17 cellular contexts compared by ENCODE assay signal in genomic region chr22:38107692-38108515, GRCh38. TPM values are rescaled to one million over a fixed set of nuclear protein-coding genes. Genes with fewer than 3 reads are reported as not detected.
A peak's percentile ranks its signal among the peaks of the same experiment; 100 is the strongest.
DNase-seq lines count a peak whose midpoint lies in the region; ATAC-seq and TF ChIP-seq lines count a peak whose summit lies in the region.
"Had no signal": no experiment of that assay in that cellular context is flagged by ENCODE, and none has a peak within 500 bp of the region (broad histone marks: within the 10 kb centered on the region; RNA-seq: fewer than 3 reads in every experiment).

No MANE protein-coding gene starts in this region.

- TF ChIP-seq CTCF in 22Rv1 (IDR thresholded peaks at IDR 0.05), result no peak

- H3K9me3 ChIP-seq in mucosa of rectum (ENCODE audit: control insufficient read depth in 2 of 2, low read length in 2 of 2), result no peaks in the 10 kb centered on the region
- H3K9me3 ChIP-seq: HAP-1, vagina had no signal

- no peak overlapping the region for H3K4me3 ChIP-seq in mucosa of rectum (ENCODE audit: low read length in 2 of 2)
- H3K4me3 ChIP-seq: HAP-1, vagina had no signal

- H3K4me1 ChIP-seq in mucosa of rectum (ENCODE audit: control insufficient read depth in 2 of 2, insufficient read depth in 2 of 2, low read length in 2 of 2), result peaks cover 39 to 54% of the 10 kb centered on the region in 2 donors
- H3K4me1 ChIP-seq: HAP-1, vagina had no signal

- no peak for ATAC-seq in central memory CD8-positive, alpha-beta T cell (replicated peaks; ENCODE audit: extremely low read depth, poor library complexity, severe bottlenecking)
- no peak for ATAC-seq in HG03025 (IDR thresholded peaks at IDR 0.05; ENCODE audit: low FRiP score, unreplicated experiment)
- ATAC-seq: SK-N-SH treated with all-trans-retinoic acid at 6 μM for 48 hours had no signal

- H3K36me3 Mint-ChIP-seq in central memory CD8-positive, alpha-beta T cell (ENCODE audit: insufficient read depth), result peaks cover 25% of the 10 kb centered on the region

- H3K27ac Mint-ChIP-seq in central memory CD8-positive, alpha-beta T cell (ENCODE audit: low read depth), result peak overlapping the region; percentile 77
- H3K27ac Mint-ChIP-seq: activated B cell treated with CpG ODN at 0.5 μM for 24 hours; dendritic cell treated with granulocyte-macrophage colony-stimulating factor and Interleukin-4, amounts not matched to agents 40 ng/mL and 50 ng/mL, for 4 days had no signal

- peaks cover 21% of the 10 kb centered on the region for H3K4me1 Mint-ChIP-seq in central memory CD8-positive, alpha-beta T cell
- H3K4me1 Mint-ChIP-seq: activated B cell treated with CpG ODN at 0.5 μM for 24 hours had no signal

- DNase-seq in GM03348 (ENCODE audit: low spot score) (peak; percentile 45), posterior vena cava (ENCODE audit: low spot score) (no peak), DMS53 treated with DMSO at 0.1 percent for 48 hours (lab: John Stamatoyannopoulos, UW; ENCODE audit: unreplicated experiment) (no peak)
- DNase-seq in central memory CD8-positive, alpha-beta T cell (ENCODE audit: low spot score in 2 of 2), result no peak
- no peak for DNase-seq in stimulated activated CD4-positive, alpha-beta T cell treated with anti-CD3 and anti-CD28 coated beads, Interleukin-4, amount 100 ng/mL, for 4 hours
- DNase-seq: activated B cell treated with CpG ODN at 0.5 μM for 24 hours; activated naive CD4-positive, alpha-beta T cell treated with anti-CD3 and anti-CD28 coated beads, Interleukin-2, amount 50 U/mL, for 16 hours; NCI-H524 treated with DMSO at 0.1 percent for 48 hours had no signal

- peaks cover 13 to 20% of the 10 kb centered on the region in 2 donors for H3K36me3 ChIP-seq in mucosa of rectum (ENCODE audit: control insufficient read depth in 2 of 2, insufficient read depth in 2 of 2, low read length in 2 of 2)
- H3K36me3 ChIP-seq: HAP-1, vagina had no signal

- H3K9ac ChIP-seq in mucosa of rectum (ENCODE audit: low read depth in 1 of 2, low read length in 2 of 2), result peak overlapping the region; percentile 32 to 50

- H3K9me3 Mint-ChIP-seq in central memory CD8-positive, alpha-beta T cell, result no peaks in the 10 kb centered on the region
- H3K9me3 Mint-ChIP-seq: activated B cell treated with CpG ODN at 0.5 μM for 24 hours; dendritic cell treated with granulocyte-macrophage colony-stimulating factor and Interleukin-4, amounts not matched to agents 40 ng/mL and 50 ng/mL, for 4 days had no signal

- no peaks in the 10 kb centered on the region for H3K27me3 ChIP-seq in mucosa of rectum (ENCODE audit: control insufficient read depth in 2 of 2, insufficient read depth in 2 of 2, low read length in 2 of 2)
- H3K27me3 ChIP-seq: vagina had no signal

- intact Hi-C loops in posterior vena cava (cut with DNase I), result no loop called here

- H3K4me3 Mint-ChIP-seq in central memory CD8-positive, alpha-beta T cell, result no peak overlapping the region
- H3K4me3 Mint-ChIP-seq: activated B cell treated with CpG ODN at 0.5 μM for 24 hours; dendritic cell treated with granulocyte-macrophage colony-stimulating factor and Interleukin-4, amounts not matched to agents 40 ng/mL and 50 ng/mL, for 4 days had no signal

- H3K27me3 Mint-ChIP-seq in central memory CD8-positive, alpha-beta T cell, result no peaks in the 10 kb centered on the region
- H3K27me3 Mint-ChIP-seq: activated B cell treated with CpG ODN at 0.5 μM for 24 hours had no signal

- 0 out of 2 replicates have a peak overlapping the region, but pooled peaks have one; percentile 2 for H3K27ac ChIP-seq in 22Rv1
- H3K27ac ChIP-seq in mucosa of rectum (ENCODE audit: low read depth in 2 of 2, low read length in 2 of 2), result peak overlapping the region; percentile 98 to 99
- H3K27ac ChIP-seq: vagina had no signal

RNA-seq across cellular contexts. Expression of gene BAIAP2L2, which starts 2.6 kb away (rescaled TPM):
- total RNA-seq in posterior vena cava, result under 1 TPM; 0.24 to 0.37 TPM
- total RNA-seq: vagina had no signal

RNA-seq across cellular contexts. Expression of gene SLC16A8, which starts 23.9 kb away (rescaled TPM):
- total RNA-seq in posterior vena cava, result under 1 TPM; 0.51 to 0.57 TPM
- total RNA-seq: activated B cell treated with CpG ODN at 0.5 μM for 24 hours, Daoy, fibroblast of villous mesenchyme had no signal

RNA-seq across cellular contexts. Expression of gene PICK1, which starts 50.7 kb away (rescaled TPM):
- 10 to 100 TPM; 15.7 to 17.5 TPM for total RNA-seq in posterior vena cava
